ENCODE assay signal across 8 cellular contexts in the genomic region with DNA sequence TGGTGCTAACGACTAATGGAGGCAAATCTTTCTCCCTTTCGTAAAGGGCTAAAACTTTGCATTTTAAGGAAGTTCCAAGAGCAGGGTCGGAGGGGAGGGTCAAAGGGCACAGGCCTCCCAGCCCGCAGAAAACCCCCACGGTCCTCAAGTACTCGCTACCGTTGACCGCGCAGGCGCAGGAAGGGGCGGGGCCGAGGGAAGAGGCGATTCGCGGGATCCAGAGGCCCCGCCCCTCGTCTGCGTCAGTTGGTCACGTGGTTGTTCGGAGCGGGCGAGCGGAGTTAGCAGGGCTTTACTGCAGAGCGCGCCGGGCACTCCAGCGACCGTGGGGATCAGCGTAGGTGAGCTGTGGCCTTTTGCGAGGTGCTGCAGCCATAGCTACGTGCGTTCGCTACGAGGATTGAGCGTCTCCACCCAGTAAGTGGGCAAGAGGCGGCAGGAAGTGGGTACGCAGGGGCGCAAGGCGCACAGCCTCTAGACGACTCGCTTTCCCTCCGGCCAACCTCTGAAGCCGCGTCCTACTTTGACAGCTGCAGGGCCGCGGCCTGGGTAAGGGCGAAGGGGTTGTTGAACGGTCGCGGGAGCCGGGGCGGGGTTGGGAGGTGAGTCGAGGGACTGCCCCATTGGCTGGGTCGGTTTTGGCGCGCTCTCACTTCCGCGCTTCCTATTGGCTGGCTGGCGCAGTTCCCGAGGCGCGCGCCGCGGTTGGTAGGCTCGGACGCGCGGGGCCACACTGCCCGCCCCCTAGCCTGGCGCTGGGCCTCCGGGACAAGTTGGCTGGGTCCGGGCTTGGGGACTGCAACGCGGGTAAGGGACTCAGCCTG. TPM values are rescaled to one million over a fixed set of nuclear protein-coding genes. Genes with fewer than 3 reads are reported as not detected.
DNase-seq lines count a peak whose midpoint lies in the region; ATAC-seq and TF ChIP-seq lines count a peak whose summit lies in the region.

A gene (plus strand): TSS at position 242 of the 824 bp plus-strand sequence. CDS start 2,310 bp downstream, outside the sequence.

- H3K4me1 ChIP-seq in left ventricle myocardium inferior (peaks cover 35% of the 10 kb centered on the region), upper lobe of right lung (peaks cover 6% of the 10 kb centered on the region)

- no peaks in the 10 kb centered on the region for H3K36me3 ChIP-seq in left ventricle myocardium inferior
- H3K36me3 ChIP-seq in upper lobe of right lung, result no peaks in the 10 kb centered on the region

- DNase-seq in NCI-H187 (lab: John Stamatoyannopoulos, UW) (peak; percentile 90 to 96), T-helper 17 cell (peak; percentile 95 to 99 (median 97)), amygdala (lab: John Stamatoyannopoulos, UW) (peak; percentile 69 to 99 (median 93)), left ventricle myocardium inferior (peak; percentile 99), progenitor cell of endocrine pancreas (ENCODE audit: low spot score, unreplicated experiment) (peak; percentile 97), upper lobe of right lung (peak; percentile 100)

- H3K4me3 ChIP-seq in left ventricle myocardium inferior (peak within 1 kb of the TSS; percentile 88), upper lobe of right lung (peak within 1 kb of the TSS; percentile 97)

- ATAC-seq in GM18502 (IDR thresholded peaks at IDR 0.05; ENCODE audit: poor library complexity, unreplicated experiment) (peak; percentile 92), HG02943 (IDR thresholded peaks at IDR 0.05; ENCODE audit: low read depth, unreplicated experiment) (peak; percentile 93), T-helper 17 cell (peak; percentile 93), upper lobe of right lung (peak; percentile 99)

- peak within 1 kb of the TSS; percentile 95 for H3K27ac ChIP-seq in left ventricle myocardium inferior (replicated peaks)
- peak within 1 kb of the TSS; percentile 88 for H3K27ac ChIP-seq in upper lobe of right lung

- H3K27me3 ChIP-seq in left ventricle myocardium inferior (ENCODE audit: low read depth) (no peaks in the 10 kb centered on the region), upper lobe of right lung (no peaks in the 10 kb centered on the region)

- H3K4me3 Mint-ChIP-seq in T-helper 17 cell (peak within 1 kb of the TSS; percentile 97), progenitor cell of endocrine pancreas (ENCODE audit: low read depth) (peak within 1 kb of the TSS; percentile 99)

- no peaks in the 10 kb centered on the region for H3K36me3 Mint-ChIP-seq in T-helper 17 cell (ENCODE audit: low read depth)
- H3K36me3 Mint-ChIP-seq in progenitor cell of endocrine pancreas (ENCODE audit: insufficient read depth), result peaks cover 4% of the 10 kb centered on the region

- H3K27me3 Mint-ChIP-seq in T-helper 17 cell (no peaks in the 10 kb centered on the region), progenitor cell of endocrine pancreas (no peaks in the 10 kb centered on the region)

- H3K4me1 Mint-ChIP-seq in T-helper 17 cell (peaks cover 19% of the 10 kb centered on the region), progenitor cell of endocrine pancreas (ENCODE audit: low read depth) (peaks cover 28% of the 10 kb centered on the region)

- H3K27ac Mint-ChIP-seq in T-helper 17 cell (peak within 1 kb of the TSS; percentile 86), progenitor cell of endocrine pancreas (peak within 1 kb of the TSS; percentile 97)

- intact Hi-C loops in left ventricle myocardium inferior (cut with micrococcal nuclease) (no loop called here), upper lobe of right lung (cut with DNase I) (no loop called here)

- no peaks in the 10 kb centered on the region for H3K9me3 ChIP-seq in T-helper 17 cell (ENCODE audit: control insufficient read depth, low read length, poor library complexity, severe bottlenecking)
- H3K9me3 ChIP-seq in left ventricle myocardium inferior (replicated peaks), result no peaks in the 10 kb centered on the region
- no peaks in the 10 kb centered on the region for H3K9me3 ChIP-seq in upper lobe of right lung

- no peak for TF ChIP-seq CTCF in left ventricle myocardium inferior (IDR thresholded peaks at IDR 0.05; ENCODE audit: borderline replicate concordance)
- TF ChIP-seq CTCF in progenitor cell of endocrine pancreas (IDR thresholded peaks at IDR 0.05; ENCODE audit: unreplicated experiment), result no peak
- no peak for TF ChIP-seq CTCF in upper lobe of right lung (IDR thresholded peaks at IDR 0.05)

- no peaks in the 10 kb centered on the region for H3K9me3 Mint-ChIP-seq in progenitor cell of endocrine pancreas (ENCODE audit: low read depth)

RNA-seq across cellular contexts. Expression of the gene that starts here (rescaled TPM):
- total RNA-seq in T-helper 17 cell, result 10 to 100 TPM; 11.7 to 15.3 TPM
- total RNA-seq in left ventricle myocardium inferior, result 8.1 TPM
- total RNA-seq in progenitor cell of endocrine pancreas, result 65.4 and 69.2 TPM in 2 replicates
- 10.0 TPM for total RNA-seq in upper lobe of right lung

Comparison
In these comparisons a context has a peak if more than half of its experiments do, and no peak if none do; other contexts are left out.
1. Peak in every context shown above with its lines: DNase-seq, ATAC-seq, H3K4me3 ChIP-seq and H3K27ac ChIP-seq.